In the genomic region with DNA sequence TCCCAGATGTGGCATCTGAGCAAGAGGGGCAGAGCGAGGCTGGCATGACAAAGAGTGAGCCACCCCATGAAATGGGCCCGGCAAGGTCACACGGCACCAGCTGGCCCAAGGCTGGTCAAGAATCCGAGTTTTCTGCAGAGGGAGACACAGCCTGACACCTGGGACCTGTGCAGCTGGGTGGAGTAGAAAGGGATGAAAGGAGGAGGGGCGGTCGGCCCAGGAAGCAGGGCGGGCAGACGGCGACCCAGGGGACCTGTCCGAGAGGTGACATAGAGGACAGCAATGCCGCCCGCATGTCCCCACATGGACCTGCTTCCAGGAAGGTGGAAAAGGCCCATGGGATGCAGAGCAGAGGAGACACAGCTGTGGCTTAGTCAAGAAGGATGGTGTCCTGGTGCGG, we compare ENCODE assay signal across 21 cellular contexts.
DNase-seq lines count a peak whose midpoint lies in the region; ATAC-seq and TF ChIP-seq lines count a peak whose summit lies in the region.
"Had no signal": no experiment of that assay in that cellular context is flagged by ENCODE, and none has a peak within 500 bp of the region (broad histone marks: within the 10 kb centered on the region; RNA-seq: fewer than 3 reads in every experiment).

No MANE protein-coding gene starts in this region.

- no peak for TF ChIP-seq CTCF in GM23338 (conservative IDR thresholded peaks at IDR 0.05; ENCODE audit: low read depth in 2 of 2)
- no peak for TF ChIP-seq CTCF in brain (conservative IDR thresholded peaks at IDR 0.05)
- TF ChIP-seq CTCF in tibial artery (IDR thresholded peaks at IDR 0.05), result no peak

- H3K4me2 ChIP-seq in GM23338, result no peak overlapping the region
- H3K4me2 ChIP-seq in neuronal stem cell (ENCODE audit: insufficient read depth, low read length, poor library complexity, severe bottlenecking), result no peak overlapping the region
- H3K4me2 ChIP-seq: KMS-11 had no signal

- WGBS in neuronal stem cell (ENCODE audit: extremely low coverage in 2 of 2, insufficient read length in 2 of 2, insufficient replicate concordance in 1 of 2), 2 donors, result no CpG with 5 or more reads among the region's 13 CpGs

- H3K18ac ChIP-seq in neuronal stem cell (ENCODE audit: low read length), result peak overlapping the region; percentile 95

- H4K8ac ChIP-seq in neuronal stem cell (ENCODE audit: low read depth, low read length), result no peak overlapping the region

- H3K27me3 Mint-ChIP-seq in GM23338 (ENCODE audit: insufficient read depth, low read depth, poor library complexity) (peaks cover 12% of the 10 kb centered on the region), brain (peaks cover 8% of the 10 kb centered on the region)
- H3K27me3 Mint-ChIP-seq in activated T-helper 1 cell treated with anti-CD3 and anti-CD28 coated beads, Interleukin-12 subunit alpha, Interleukin-12 subunit beta, Interleukin-2, Interleukin-4 antibody, amounts not matched to agents 30 ng/mL and 10 ng/mL and 1 ng/mL, durations not matched to agents 14 hours and 24 hours and 36 hours (ENCODE audit: insufficient read depth), result no peaks in the 10 kb centered on the region
- H3K27me3 Mint-ChIP-seq: CD8-positive, alpha-beta memory T cell; IgD-negative memory B cell had no signal

- 0 out of 2 replicates have a peak overlapping the region, but pooled peaks have one; percentile 65 for H3K27ac Mint-ChIP-seq in GM23338
- peak overlapping the region; percentile 11 to 86 (median 71) for H3K27ac Mint-ChIP-seq in brain
- H3K27ac Mint-ChIP-seq in activated T-helper 1 cell treated with anti-CD3 and anti-CD28 coated beads, Interleukin-12 subunit alpha, Interleukin-12 subunit beta, Interleukin-2, Interleukin-4 antibody, amounts not matched to agents 30 ng/mL and 10 ng/mL and 1 ng/mL, durations not matched to agents 14 hours and 24 hours and 36 hours, result no peak overlapping the region
- H3K27ac Mint-ChIP-seq: CD14-positive monocyte; CD8-positive, alpha-beta memory T cell had no signal

- no peaks in the 10 kb centered on the region for H3K9me3 Mint-ChIP-seq in GM23338
- peaks cover 0 to 5% (median 0%) of the 10 kb centered on the region in 5 experiments for H3K9me3 Mint-ChIP-seq in brain
- no peaks in the 10 kb centered on the region for H3K9me3 Mint-ChIP-seq in activated T-helper 1 cell treated with anti-CD3 and anti-CD28 coated beads, Interleukin-12 subunit alpha, Interleukin-12 subunit beta, Interleukin-2, Interleukin-4 antibody, amounts not matched to agents 30 ng/mL and 10 ng/mL and 1 ng/mL, durations not matched to agents 14 hours and 24 hours and 36 hours
- H3K9me3 Mint-ChIP-seq: CD8-positive, alpha-beta memory T cell; IgD-negative memory B cell had no signal

- H3F3A ChIP-seq in GM23338 (replicated peaks; ENCODE audit: low read depth), result no peaks in the 10 kb centered on the region

- no peak overlapping the region for H3K23ac ChIP-seq in neuronal stem cell (ENCODE audit: low read depth, low read length, poor library complexity)

- H3K4me1 Mint-ChIP-seq in GM23338 (peaks cover 17% of the 10 kb centered on the region), brain (peaks cover 82% of the 10 kb centered on the region)
- no peaks in the 10 kb centered on the region for H3K4me1 Mint-ChIP-seq in activated T-helper 1 cell treated with anti-CD3 and anti-CD28 coated beads, Interleukin-12 subunit alpha, Interleukin-12 subunit beta, Interleukin-2, Interleukin-4 antibody, amounts not matched to agents 30 ng/mL and 10 ng/mL and 1 ng/mL, durations not matched to agents 14 hours and 24 hours and 36 hours (ENCODE audit: low read depth)
- H3K4me1 Mint-ChIP-seq: CD8-positive, alpha-beta memory T cell; IgD-negative memory B cell had no signal

- H2BK5ac ChIP-seq in neuronal stem cell (ENCODE audit: low read length), result peak overlapping the region; percentile 62

- peak overlapping the region; percentile 7 for H3K9ac ChIP-seq in neuronal stem cell (ENCODE audit: low read depth, low read length, poor library complexity)
- H3K9ac ChIP-seq: KMS-11 had no signal

- H3K14ac ChIP-seq in neuronal stem cell (ENCODE audit: low read length), result no peak overlapping the region

- H2BK120ac ChIP-seq in neuronal stem cell (ENCODE audit: low read depth, low read length), result peak overlapping the region; percentile 100

- peak overlapping the region; percentile 47 for H4K91ac ChIP-seq in neuronal stem cell (ENCODE audit: low read depth, low read length, poor library complexity)

- no peak for DNase-seq in GM23338 (ENCODE audit: low spot score)
- DNase-seq in neuronal stem cell (ENCODE audit: low spot score), result no peak
- DNase-seq in tibial artery, result no peak
- no peak for DNase-seq in 8988T
- no peak for DNase-seq in inferior parietal cortex (ENCODE audit: extremely low spot score)
- DNase-seq in activated T-helper 1 cell treated with anti-CD3 and anti-CD28 coated beads, Interleukin-12 subunit alpha, Interleukin-12 subunit beta, Interleukin-2, Interleukin-4 antibody, amounts not matched to agents 30 ng/mL and 10 ng/mL and 1 ng/mL, durations not matched to agents 14 hours and 24 hours and 36 hours (ENCODE audit: low spot score), result no peak
- DNase-seq: CD8-positive, alpha-beta memory T cell; DMS79 treated with DMSO at 0.1 percent for 48 hours; GF-D8; MM.1S; NCI-H2029 treated with DMSO at 0.1 percent for 48 hours; NCI-H446 treated with DMSO at 0.1 percent for 48 hours; NCI-H526 treated with DMSO at 0.1 percent for 48 hours; SHP77 treated with DMSO at 0.1 percent for 48 hours had no signal

- no peak overlapping the region for H3K4me3 Mint-ChIP-seq in GM23338
- no peak overlapping the region for H3K4me3 Mint-ChIP-seq in brain
- no peak overlapping the region for H3K4me3 Mint-ChIP-seq in activated T-helper 1 cell treated with anti-CD3 and anti-CD28 coated beads, Interleukin-12 subunit alpha, Interleukin-12 subunit beta, Interleukin-2, Interleukin-4 antibody, amounts not matched to agents 30 ng/mL and 10 ng/mL and 1 ng/mL, durations not matched to agents 14 hours and 24 hours and 36 hours
- H3K4me3 Mint-ChIP-seq: CD14-positive monocyte; CD8-positive, alpha-beta memory T cell; IgD-negative memory B cell had no signal

- no peaks in the 10 kb centered on the region for H3K9me2 ChIP-seq in GM23338 (ENCODE audit: insufficient read depth)

- peak overlapping the region; percentile 1 for H3K4ac ChIP-seq in neuronal stem cell (ENCODE audit: low read length)

- intact Hi-C loops in tibial artery (cut with DNase I; ENCODE audit: low total_unique reads), result loop anchor here (5.0 kb wide), 1 partner anchor 106 kb away; no protein-coding TSS in a partner anchor
- intact Hi-C loops in activated T-helper 1 cell treated with anti-CD3 and anti-CD28 coated beads, Interleukin-12 subunit alpha, Interleukin-12 subunit beta, Interleukin-2, Interleukin-4 antibody, amounts not matched to agents 30 ng/mL and 10 ng/mL and 1 ng/mL, durations not matched to agents 14 hours and 24 hours and 36 hours (cut with micrococcal nuclease), result no loop called here

- no peaks in the 10 kb centered on the region for H3K36me3 Mint-ChIP-seq in GM23338 (ENCODE audit: low read depth)
- no peaks in the 10 kb centered on the region for H3K36me3 Mint-ChIP-seq in brain
- H3K36me3 Mint-ChIP-seq in activated T-helper 1 cell treated with anti-CD3 and anti-CD28 coated beads, Interleukin-12 subunit alpha, Interleukin-12 subunit beta, Interleukin-2, Interleukin-4 antibody, amounts not matched to agents 30 ng/mL and 10 ng/mL and 1 ng/mL, durations not matched to agents 14 hours and 24 hours and 36 hours (ENCODE audit: low read depth), result no peaks in the 10 kb centered on the region
- H3K36me3 Mint-ChIP-seq: CD14-positive monocyte; CD8-positive, alpha-beta memory T cell; IgD-negative memory B cell had no signal

- H3K79me2 ChIP-seq in GM23338 (replicated peaks; ENCODE audit: insufficient read depth), result no peaks in the 10 kb centered on the region

- no peaks in the 10 kb centered on the region for H3K79me1 ChIP-seq in neuronal stem cell (ENCODE audit: low read depth, low read length)

- H2AFZ ChIP-seq in GM23338, result no peak overlapping the region
- H2AFZ ChIP-seq in neuronal stem cell (ENCODE audit: low read length), result no peak overlapping the region

- H3K27ac ChIP-seq in GM23338 (ENCODE audit: low read depth), result no peak overlapping the region
- H3K27ac ChIP-seq in neuronal stem cell (replicated peaks; ENCODE audit: low read length), result no peak overlapping the region
- H3K27ac ChIP-seq in tibial artery, result peak overlapping the region; percentile 91 to 98
- H3K27ac ChIP-seq: HL-60, KMS-11, RWPE1 had no signal

- no peaks in the 10 kb centered on the region for H3K27me3 ChIP-seq in GM23338 (ENCODE audit: insufficient read depth)
- peaks cover 0 to 67% (median 0%) of the 10 kb centered on the region in 3 experiments for H3K27me3 ChIP-seq in neuronal stem cell (ENCODE audit: control insufficient read depth in 3 of 3, insufficient read depth in 3 of 3, low read depth in 1 of 3, low read length in 3 of 3)
- no peaks in the 10 kb centered on the region for H3K27me3 ChIP-seq in tibial artery

- ATAC-seq in GM23338, result no peak
- ATAC-seq: HCT116 had no signal

- H3K9me3 ChIP-seq in neuronal stem cell (replicated peaks in 1 of 2; ENCODE audit: control insufficient read depth in 2 of 2, insufficient read depth in 1 of 2, low read depth in 1 of 2, low read length in 2 of 2) (no peaks in the 10 kb centered on the region), tibial artery (no peaks in the 10 kb centered on the region)

- peak overlapping the region; percentile 93 for H2BK15ac ChIP-seq in neuronal stem cell (ENCODE audit: low read length)

- no peaks in the 10 kb centered on the region for H3K4me1 ChIP-seq in GM23338 (ENCODE audit: insufficient read depth)
- peaks cover 0 to 39% of the 10 kb centered on the region in 2 donors for H3K4me1 ChIP-seq in neuronal stem cell (ENCODE audit: control insufficient read depth in 2 of 2, insufficient read depth in 1 of 2, low read depth in 1 of 2, low read length in 2 of 2)
- H3K4me1 ChIP-seq in tibial artery, result peaks cover 6 to 76% (median 46%) of the 10 kb centered on the region in 4 donors

- no peaks in the 10 kb centered on the region for H4K20me1 ChIP-seq in GM23338 (replicated peaks; ENCODE audit: insufficient read depth)

- no peak overlapping the region for H3K4me3 ChIP-seq in GM23338
- H3K4me3 ChIP-seq in neuronal stem cell (ENCODE audit: low read length in 2 of 2), result no peak overlapping the region
- peak overlapping the region in 1 of 2 donors; percentile 34 for H3K4me3 ChIP-seq in tibial artery

- H2BK12ac ChIP-seq in neuronal stem cell (ENCODE audit: low read length), result peak overlapping the region; percentile 67

- H2AK5ac ChIP-seq in neuronal stem cell (ENCODE audit: low read depth, low read length), result peak overlapping the region; percentile 99

- H3K36me3 ChIP-seq in GM23338 (ENCODE audit: insufficient read depth) (no peaks in the 10 kb centered on the region), neuronal stem cell (replicated peaks in 1 of 2; ENCODE audit: control insufficient read depth in 2 of 2, insufficient read depth in 2 of 2, low read length in 2 of 2) (peaks cover 0 to 1% of the 10 kb centered on the region in 2 donors), tibial artery (no peaks in the 10 kb centered on the region)

TF ChIP-seq in GM23338, 12 proteins besides CTCF, POLR2A, EP300 and RAD21:
- TF ChIP-seq ZNF331 (CRISPR knock-in tag; IDR thresholded peaks at IDR 0.05; ENCODE audit: low read depth) (no peak), EZH2 (IDR thresholded peaks at IDR 0.05; ENCODE audit: low read depth, unreplicated experiment) (no peak), CREB1 (CRISPR knock-in tag; IDR thresholded peaks at IDR 0.05; ENCODE audit: low read depth) (no peak)

Comparison
In these comparisons a context has a peak if more than half of its experiments do, and no peak if none do; other contexts are left out.
1. H3K27ac ChIP-seq: peak in tibial artery (2 of 2); none in GM23338 (single experiment) and neuronal stem cell (single experiment).